19 cellular contexts compared by ENCODE assay signal in genomic region chr3:3560566-3561336, GRCh38.
DNase-seq lines count a peak whose midpoint lies in the region; ATAC-seq and TF ChIP-seq lines count a peak whose summit lies in the region.
"Had no signal": no experiment of that assay in that cellular context is flagged by ENCODE, and none has a peak within 500 bp of the region (broad histone marks: within the 10 kb centered on the region; RNA-seq: fewer than 3 reads in every experiment).

No MANE protein-coding gene starts in this region.

- POLR2A ChIA-PET in OCI-LY7 (lab: Charles Lee): no interaction called here

- 49% methylated on average over 5 of the region's 5 CpGs for WGBS in hepatocyte (ENCODE audit: low lambda C conversion rate, missing lambda C conversion rate)

- no peak for ATAC-seq in HG03095 (IDR thresholded peaks at IDR 0.05; ENCODE audit: unreplicated experiment)
- ATAC-seq: CD8-positive, alpha-beta T cell; effector memory CD8-positive, alpha-beta T cell; esophagus mucosa; HCT116; stimulated activated memory B cell treated with anti-CD40 and anti-IgM and Interleukin-4, amounts not matched to agents 10 μg/mL and 1 μg/mL and 100 μg/mL, for 72 hours; WTC11 had no signal

- no peak overlapping the region for H2AFZ ChIP-seq in hepatocyte
- H2AFZ ChIP-seq in OCI-LY7 (ENCODE audit: low read length): no peak overlapping the region

- H3K79me2 ChIP-seq in hepatocyte: no peaks in the 10 kb centered on the region
- H3K79me2 ChIP-seq in OCI-LY7 (ENCODE audit: insufficient read depth, low read depth, low read length): no peaks in the 10 kb centered on the region

- H3K4me2 ChIP-seq in hepatocyte (peak overlapping the region; percentile 10), OCI-LY7 (ENCODE audit: low read length) (no peak overlapping the region)

- intact Hi-C loops in OCI-LY7 (cut with micrococcal nuclease; ENCODE audit: unreplicated experiment): no loop called here

- H3K27ac ChIP-seq in hepatocyte (peak overlapping the region; percentile 37), OCI-LY7 (ENCODE audit: low read depth, low read length, poor library complexity, severe bottlenecking) (no peak overlapping the region)
- H3K27ac ChIP-seq: testis had no signal

- no peaks in the 10 kb centered on the region for H3K27me3 ChIP-seq in hepatocyte
- H3K27me3 ChIP-seq: testis had no signal

- H3K9me2 ChIP-seq in hepatocyte (replicated peaks; ENCODE audit: insufficient read depth) (no peaks in the 10 kb centered on the region), OCI-LY7 (ENCODE audit: insufficient read depth, low read length) (no peaks in the 10 kb centered on the region)

- H3K9me3 ChIP-seq in hepatocyte (ENCODE audit: low read depth): no peaks in the 10 kb centered on the region
- H3K9me3 ChIP-seq in OCI-LY7 (ENCODE audit: low read length): no peaks in the 10 kb centered on the region
- H3K9me3 ChIP-seq: testis had no signal

- no TSS peak for BruUV-seq in OCI-LY7 (replicated peaks; lab: Mats Ljungman, UMichigan)

- CTCF ChIA-PET in OCI-LY7 (lab: Charles Lee; ENCODE audit: unreplicated experiment): no interaction called here

- TF ChIP-seq CTCF in hepatocyte (IDR thresholded peaks at IDR 0.05; ENCODE audit: poor library complexity) (no peak), OCI-LY7 (conservative IDR thresholded peaks at IDR 0.05; ENCODE audit: low read length) (no peak)

- DNase-seq in astrocyte of the hippocampus (ENCODE audit: low read depth, low spot score): peak; percentile 68
- DNase-seq in hepatocyte (ENCODE audit: low spot score): peak; percentile 12
- DNase-seq in non-pigmented ciliary epithelial cell (ENCODE audit: low read depth): peak; percentile 30
- DNase-seq in RPMI8226: no peak
- no peak for DNase-seq in OCI-LY7 (ENCODE audit: low spot score)
- no peak for DNase-seq in T-helper 1 cell
- DNase-seq: CD8-positive, alpha-beta T cell; effector memory CD8-positive, alpha-beta T cell; NCI-H1092 treated with DMSO at 0.1 percent for 48 hours; NCI-H187 treated with DMSO at 0.1 percent for 48 hours; NCI-H69; occipital lobe; stimulated activated CD4-positive, alpha-beta T cell treated with anti-CD3 and anti-CD28 coated beads, Interleukin-4, amount 100 ng/mL, for 1 hour; testis had no signal

- H3K36me3 ChIP-seq in hepatocyte (replicated peaks; ENCODE audit: insufficient read depth, low read depth) (no peaks in the 10 kb centered on the region), OCI-LY7 (ENCODE audit: insufficient read depth, low read length) (no peaks in the 10 kb centered on the region)

- peaks cover 4% of the 10 kb centered on the region for H3K4me1 ChIP-seq in hepatocyte (ENCODE audit: insufficient read depth)
- H3K4me1 ChIP-seq in OCI-LY7 (ENCODE audit: insufficient read depth, low read length, poor library complexity, severe bottlenecking): no peaks in the 10 kb centered on the region
- H3K4me1 ChIP-seq: testis had no signal

- H3K4me3 ChIP-seq in hepatocyte: no peak overlapping the region
- H3K4me3 ChIP-seq in OCI-LY7 (ENCODE audit: low read depth, low read length, poor library complexity, severe bottlenecking): no peak overlapping the region
- H3K4me3 ChIP-seq: testis had no signal

- H4K20me1 ChIP-seq in hepatocyte (ENCODE audit: insufficient read depth, poor library complexity, severe bottlenecking) (no peaks in the 10 kb centered on the region), OCI-LY7 (ENCODE audit: insufficient read depth, low read length) (no peaks in the 10 kb centered on the region)

Comparison
In these comparisons a context has a peak if more than half of its experiments do, and no peak if none do; other contexts are left out.
1. DNase-seq: peak in astrocyte of the hippocampus (single experiment), hepatocyte (single experiment) and non-pigmented ciliary epithelial cell (single experiment); none in RPMI8226 (single experiment), OCI-LY7 (single experiment) and T-helper 1 cell (0 of 5).